ENCODE assay signal across 8 cellular contexts in the genomic region with DNA sequence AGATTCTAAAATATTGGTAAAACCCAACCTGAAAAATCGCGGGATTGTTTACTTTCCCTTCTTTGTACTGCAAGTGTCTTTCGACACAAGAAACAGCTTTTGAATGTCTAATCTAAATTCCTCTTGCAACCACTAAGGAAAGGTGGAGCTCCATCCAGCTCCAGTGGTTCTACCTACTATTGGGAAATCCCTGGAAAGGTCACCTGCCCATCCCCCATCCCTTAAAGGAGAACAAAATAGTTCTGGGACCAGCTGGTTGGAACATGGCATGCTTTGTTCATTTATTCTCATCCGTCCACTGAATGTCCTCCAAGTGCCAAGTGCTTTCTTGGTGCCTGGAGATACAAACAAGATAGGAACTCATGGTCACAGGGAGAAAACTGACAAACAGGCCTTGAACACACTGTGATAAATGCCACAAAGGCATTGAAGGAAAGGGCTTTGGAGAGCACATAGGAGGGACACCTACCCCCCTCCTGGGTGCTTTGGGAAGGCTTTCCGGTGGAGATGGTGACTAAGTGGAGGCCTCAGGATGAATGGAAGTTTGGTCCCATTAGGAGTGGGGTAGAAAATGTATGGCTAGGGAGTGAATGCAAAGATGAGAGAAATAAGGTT. TPM values are rescaled to one million over a fixed set of nuclear protein-coding genes. Genes with fewer than 3 reads are reported as not detected.
DNase-seq lines count a peak whose midpoint lies in the region; ATAC-seq and TF ChIP-seq lines count a peak whose summit lies in the region.

No MANE protein-coding gene starts in this region.

- ATAC-seq in gastrocnemius medialis = peak; percentile 30 to 43
- ATAC-seq in GM18502 (IDR thresholded peaks at IDR 0.05; ENCODE audit: poor library complexity, unreplicated experiment) = no peak
- no peak for ATAC-seq in HG02885 (IDR thresholded peaks at IDR 0.05; ENCODE audit: poor library complexity, unreplicated experiment)

- H3K4me3 ChIP-seq in gastrocnemius medialis = peak overlapping the region; percentile 85 to 97 (median 87)

- intact Hi-C loops in gastrocnemius medialis (cut with DNase I; ENCODE audit: low total_unique reads) = loop anchor here (1.0 to 10.0 kb wide), 5 partner anchors 216 to 601 kb away; partner anchors contain the start of gene HECA

- H3K36me3 ChIP-seq in gastrocnemius medialis = peaks cover 0 to 16% of the 10 kb centered on the region in 2 donors

- no peaks in the 10 kb centered on the region for H3K27me3 ChIP-seq in gastrocnemius medialis

- H3K27ac ChIP-seq in gastrocnemius medialis = peak overlapping the region; percentile 94 to 97 (median 96)

- no peaks in the 10 kb centered on the region for H3K9me3 ChIP-seq in gastrocnemius medialis

- in situ Hi-C loops in gastrocnemius medialis (cut with MboI; ENCODE audit: low sequenced_read_pairs in 4 of 4) = loop anchor here in 3 of 4 donors (5.0 to 25.0 kb wide), 3 partner anchors 386 to 388 kb away; no protein-coding TSS in a partner anchor

- H3K4me1 ChIP-seq in gastrocnemius medialis = peaks cover 13 to 18% of the 10 kb centered on the region in 2 donors

- peak; percentile 25 for DNase-seq in DMS 273 (lab: John Stamatoyannopoulos, UW; ENCODE audit: unreplicated experiment)
- no peak for DNase-seq in DMS 273 treated with DMSO at 0.1 percent for 48 hours (lab: John Stamatoyannopoulos, UW)
- DNase-seq in SW480 (ENCODE audit: low spot score) = peak; percentile 46
- DNase-seq in glomerular visceral epithelial cell (ENCODE audit: extremely low spot score) = peak; percentile 80
- DNase-seq in gastrocnemius medialis = peak; percentile 78 to 84
- no peak for DNase-seq in NCI-H2029 treated with DMSO at 0.1 percent for 48 hours (lab: John Stamatoyannopoulos, UW)

- peak in 3 of 5 experiments; percentile 13 to 31 (median 23) for TF ChIP-seq CTCF in gastrocnemius medialis (IDR thresholded peaks at IDR 0.05 in 4 of 5, conservative IDR thresholded peaks at IDR 0.05 in 1 of 5)

- TF ChIP-seq POLR2A in gastrocnemius medialis (IDR thresholded peaks at IDR 0.05) = no peak

RNA-seq across cellular contexts. Expression of gene CITED2, which starts 2.3 kb away (rescaled TPM):
- total RNA-seq in gastrocnemius medialis = 100 to 1,000 TPM in 3 of 4 donors, 10 to 100 TPM in 1; 70.8 to 395 (median 345) TPM

Comparison
In these comparisons a context has a peak if more than half of its experiments do, and no peak if none do; other contexts are left out.
1. DNase-seq: peak in DMS 273 (single experiment), SW480 (single experiment), glomerular visceral epithelial cell (single experiment) and gastrocnemius medialis (2 of 2); none in DMS 273 treated with DMSO at 0.1 percent for 48 hours (single experiment) and NCI-H2029 treated with DMSO at 0.1 percent for 48 hours (single experiment).
2. ATAC-seq: peak in gastrocnemius medialis (2 of 2); none in GM18502 (single experiment) and HG02885 (single experiment).